Comparison of ENCODE assay signal across 16 cellular contexts in the genomic region with DNA sequence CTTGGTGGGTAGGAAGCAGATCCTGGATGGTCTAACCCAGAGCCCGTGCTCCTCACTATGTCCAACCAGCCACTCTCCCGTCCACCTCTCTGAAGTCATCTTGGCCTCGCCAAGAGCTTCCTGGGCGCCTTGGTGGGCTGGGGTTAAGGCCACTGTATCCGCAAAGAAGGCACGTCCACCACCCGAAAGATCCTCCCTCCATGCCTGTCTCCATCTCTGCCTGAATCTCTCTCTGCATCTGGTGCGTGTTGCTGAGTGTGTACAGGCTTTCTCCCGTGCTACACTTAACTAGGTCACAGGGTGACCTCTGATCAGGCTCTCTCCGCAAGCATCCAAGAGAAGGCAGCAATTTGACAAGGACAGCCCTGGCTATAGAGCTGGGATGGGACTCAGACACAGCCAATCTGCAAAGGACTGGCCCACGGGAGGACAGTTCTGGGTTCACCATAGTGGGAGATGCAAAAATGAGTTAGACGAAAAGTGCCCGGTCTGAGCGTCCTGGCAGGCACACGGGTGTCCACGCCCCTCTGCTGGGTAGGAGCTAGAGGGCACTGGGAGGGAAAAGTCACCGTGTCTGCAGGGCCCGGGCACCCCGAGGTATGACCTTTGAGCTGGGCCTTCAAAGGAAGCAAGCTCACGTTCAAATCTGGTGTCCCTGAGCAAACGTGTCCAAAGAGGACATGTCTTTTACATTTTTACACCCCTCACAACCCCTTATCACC. TPM values are rescaled to one million over a fixed set of nuclear protein-coding genes. Genes with fewer than 3 reads are reported as not detected.
DNase-seq lines count a peak whose midpoint lies in the region; ATAC-seq and TF ChIP-seq lines count a peak whose summit lies in the region.
"Had no signal": no experiment of that assay in that cellular context is flagged by ENCODE, and none has a peak within 500 bp of the region (broad histone marks: within the 10 kb centered on the region; RNA-seq: fewer than 3 reads in every experiment).

No MANE protein-coding gene starts in this region.

- no peaks in the 10 kb centered on the region for H3K36me3 ChIP-seq in BLaER1 treated with 17β-estradiol and CSF1 and Interleukin-3, amounts not matched to agents 10 nM and 100 nM
- H3K36me3 ChIP-seq in HEK293 (ENCODE audit: control insufficient read depth in 2 of 2, insufficient read depth in 1 of 2, low read length in 2 of 2) (no peaks in the 10 kb centered on the region), testis (ENCODE audit: low read depth, missing control alignments) (no peaks in the 10 kb centered on the region)
- H3K36me3 ChIP-seq: HAP-1 had no signal

- H3K4me2 ChIP-seq in BLaER1 treated with 17β-estradiol and CSF1 and Interleukin-3, amounts not matched to agents 10 nM and 100 nM, result peak overlapping the region in 5 of 11 experiments; percentile 3 to 89 (median 46); a peak in 8 of 22 replicates

- TF ChIP-seq POLR2A in testis (IDR thresholded peaks at IDR 0.05), result no peak

- no peaks in the 10 kb centered on the region for H4K20me1 ChIP-seq in BLaER1 treated with 17β-estradiol and CSF1 and Interleukin-3, amounts not matched to agents 10 nM and 100 nM

- H3K27me3 Mint-ChIP-seq in endothelial cell (ENCODE audit: unreplicated experiment) (peaks cover 3% of the 10 kb centered on the region), nephron (ENCODE audit: low read depth) (no peaks in the 10 kb centered on the region)
- H3K27me3 Mint-ChIP-seq in activated T-cell treated with anti-CD3 and anti-CD28 coated beads, Interleukin-2, amount 50 U/mL, for 72 hours (ENCODE audit: low read depth), result no peaks in the 10 kb centered on the region

- 78% methylated on average over 21 of the region's 21 CpGs for WGBS in testis, 2 donors

- no peak overlapping the region for H3K9ac ChIP-seq in BLaER1 treated with 17β-estradiol and CSF1 and Interleukin-3, amounts not matched to agents 10 nM and 100 nM

- POLR2A ChIA-PET in HEK293 (lab: Yijun Ruan, JAX), result interaction anchor here (0.7 to 1.8 kb wide), 2 partner anchors 9 to 56 kb away, joined by 3 to 5 read pairs; a partner anchor contains a TSS

- no peak overlapping the region for H3K4me3 ChIP-seq in BLaER1 treated with 17β-estradiol and CSF1 and Interleukin-3, amounts not matched to agents 10 nM and 100 nM
- H3K4me3 ChIP-seq in HEK293 (ENCODE audit: low read depth, low read length) (no peak overlapping the region), testis (no peak overlapping the region)
- H3K4me3 ChIP-seq: HAP-1, SK-N-MC had no signal

- H3K36me3 Mint-ChIP-seq in endothelial cell (ENCODE audit: low read depth, unreplicated experiment) (no peaks in the 10 kb centered on the region), nephron (ENCODE audit: low read depth) (no peaks in the 10 kb centered on the region)
- no peaks in the 10 kb centered on the region for H3K36me3 Mint-ChIP-seq in activated T-cell treated with anti-CD3 and anti-CD28 coated beads, Interleukin-2, amount 50 U/mL, for 72 hours (ENCODE audit: insufficient read depth in 2 of 2)
- H3K36me3 Mint-ChIP-seq: CD8-positive, alpha-beta T cell had no signal

- H3K4me1 ChIP-seq in BLaER1 treated with 17β-estradiol and CSF1 and Interleukin-3, amounts not matched to agents 10 nM and 100 nM, result peaks cover 32 to 79% (median 67%) of the 10 kb centered on the region in 10 experiments
- H3K4me1 ChIP-seq in HEK293 (ENCODE audit: control insufficient read depth, insufficient read depth, low read length) (no peaks in the 10 kb centered on the region), testis (no peaks in the 10 kb centered on the region)
- H3K4me1 ChIP-seq: HAP-1 had no signal

- no peaks in the 10 kb centered on the region for H3K27me3 ChIP-seq in BLaER1 treated with 17β-estradiol and CSF1 and Interleukin-3, amounts not matched to agents 10 nM and 100 nM
- H3K27me3 ChIP-seq in testis, result no peaks in the 10 kb centered on the region

- no peak for ATAC-seq in activated T-cell treated with anti-CD3 and anti-CD28 coated beads, Interleukin-2, amount 50 U/mL, for 72 hours (replicated peaks in 1 of 2)
- ATAC-seq: CD8-positive, alpha-beta T cell had no signal

- no peaks in the 10 kb centered on the region for H3K9me3 ChIP-seq in BLaER1 treated with 17β-estradiol and CSF1 and Interleukin-3, amounts not matched to agents 10 nM and 100 nM (replicated peaks in 1 of 11)
- H3K9me3 ChIP-seq in HEK293 (ENCODE audit: control insufficient read depth, insufficient read depth, low read depth, low read length) (no peaks in the 10 kb centered on the region), testis (no peaks in the 10 kb centered on the region)
- H3K9me3 ChIP-seq: HAP-1 had no signal

- peak overlapping the region in 6 of 11 experiments; percentile 3 to 65 (median 45); a peak in 7 of 22 replicates for H3K27ac ChIP-seq in BLaER1 treated with 17β-estradiol and CSF1 and Interleukin-3, amounts not matched to agents 10 nM and 100 nM
- H3K27ac ChIP-seq in HEK293 (ENCODE audit: extremely low read depth, low read depth, low read length) (no peak overlapping the region), testis (no peak overlapping the region)
- H3K27ac ChIP-seq: SK-N-MC had no signal

- H3K4me3 Mint-ChIP-seq in endothelial cell (ENCODE audit: unreplicated experiment) (no peak overlapping the region), nephron (no peak overlapping the region)
- H3K4me3 Mint-ChIP-seq in activated T-cell treated with anti-CD3 and anti-CD28 coated beads, Interleukin-2, amount 50 U/mL, for 72 hours, result no peak overlapping the region
- H3K4me3 Mint-ChIP-seq: CD8-positive, alpha-beta T cell had no signal

- intact Hi-C loops in testis (cut with DNase I; ENCODE audit: low total_unique reads), result no loop called here

- H3K4me1 Mint-ChIP-seq in endothelial cell (ENCODE audit: unreplicated experiment) (peaks cover 11% of the 10 kb centered on the region), nephron (peaks cover 11% of the 10 kb centered on the region)
- no peaks in the 10 kb centered on the region for H3K4me1 Mint-ChIP-seq in activated T-cell treated with anti-CD3 and anti-CD28 coated beads, Interleukin-2, amount 50 U/mL, for 72 hours (ENCODE audit: low read depth)

- no peak for DNase-seq in endothelial cell (ENCODE audit: low spot score)
- DNase-seq in activated T-cell treated with anti-CD3 and anti-CD28 coated beads, Interleukin-2, amount 50 U/mL, for 72 hours, result no peak
- no peak for DNase-seq in NCI-H2107 treated with DMSO at 0.1 percent for 48 hours (lab: John Stamatoyannopoulos, UW; ENCODE audit: unreplicated experiment)
- DNase-seq in testis, result no peak
- DNase-seq: AML-193; CD8-positive, alpha-beta T cell; MV-4-11; NCI-H1417 treated with DMSO at 0.1 percent for 48 hours; NCI-H2029 treated with DMSO at 0.1 percent for 48 hours; NCI-H526; OCI-M1 had no signal

- no peak for TF ChIP-seq CTCF in HEK293 (tag by site-specific recombination; IDR thresholded peaks at IDR 0.05)
- TF ChIP-seq CTCF in endothelial cell (IDR thresholded peaks at IDR 0.05; ENCODE audit: unreplicated experiment), result no peak
- TF ChIP-seq CTCF in nephron (IDR thresholded peaks at IDR 0.05; ENCODE audit: unreplicated experiment in 3 of 3), result no peak
- no peak for TF ChIP-seq CTCF in testis (IDR thresholded peaks at IDR 0.05)

- H3K9me3 Mint-ChIP-seq in endothelial cell (ENCODE audit: unreplicated experiment) (no peaks in the 10 kb centered on the region), nephron (no peaks in the 10 kb centered on the region)
- H3K9me3 Mint-ChIP-seq in activated T-cell treated with anti-CD3 and anti-CD28 coated beads, Interleukin-2, amount 50 U/mL, for 72 hours, result no peaks in the 10 kb centered on the region
- H3K9me3 Mint-ChIP-seq: CD8-positive, alpha-beta T cell had no signal

- CTCF ChIA-PET in HEK293 (lab: Yijun Ruan, JAX), result interaction anchor here (0.7 to 1.1 kb wide), 3 partner anchors 12 to 237 kb away, joined by 3 to 5 read pairs (median 4); no protein-coding TSS in a partner anchor

- H3K27ac Mint-ChIP-seq in endothelial cell (ENCODE audit: unreplicated experiment), result peak overlapping the region; percentile 67
- peak overlapping the region in 2 of 3 experiments; percentile 67 to 76 for H3K27ac Mint-ChIP-seq in nephron
- H3K27ac Mint-ChIP-seq in activated T-cell treated with anti-CD3 and anti-CD28 coated beads, Interleukin-2, amount 50 U/mL, for 72 hours, result no peak overlapping the region
- H3K27ac Mint-ChIP-seq: CD8-positive, alpha-beta T cell had no signal

RNA-seq across cellular contexts. Expression of a gene that starts 9.4 kb away (rescaled TPM):
- total RNA-seq in endothelial cell (ENCODE audit: unreplicated experiment) (38.8 TPM), testis (10 to 100 TPM; 10.8 to 15.2 TPM)
- 10 to 100 TPM; 62.9 to 95.3 TPM for total RNA-seq in activated T-cell treated with anti-CD3 and anti-CD28 coated beads, Interleukin-2, amount 50 U/mL, for 72 hours
- 29.2 TPM for polyA plus RNA-seq in testis (ENCODE audit: insufficient read depth, low read depth, low replicate concordance)

RNA-seq across cellular contexts. Expression of a gene that starts 25.6 kb away (rescaled TPM):
- total RNA-seq in endothelial cell (ENCODE audit: unreplicated experiment) (110 TPM), testis (10 to 100 TPM; 16.5 to 19.8 TPM)
- 1 to 10 TPM; 2.4 to 3.2 TPM for total RNA-seq in activated T-cell treated with anti-CD3 and anti-CD28 coated beads, Interleukin-2, amount 50 U/mL, for 72 hours
- 8.5 TPM for polyA plus RNA-seq in testis (ENCODE audit: insufficient read depth, low read depth, low replicate concordance)

RNA-seq across cellular contexts. Expression of a gene that starts 53.8 kb away (rescaled TPM):
- total RNA-seq in endothelial cell (ENCODE audit: unreplicated experiment), result 0.64 TPM
- 1 to 10 TPM; 3.7 to 7.6 TPM for total RNA-seq in activated T-cell treated with anti-CD3 and anti-CD28 coated beads, Interleukin-2, amount 50 U/mL, for 72 hours
- total RNA-seq in testis, result 1 to 10 TPM; 2.4 to 4.3 TPM
- 5.1 TPM for polyA plus RNA-seq in testis (ENCODE audit: insufficient read depth, low read depth, low replicate concordance)

Comparison
In these comparisons a context has a peak if more than half of its experiments do, and no peak if none do; other contexts are left out.
1. H3K27ac ChIP-seq: peak in BLaER1 treated with 17β-estradiol and CSF1 and Interleukin-3, amounts not matched to agents 10 nM and 100 nM (6 of 11); none in HEK293 (single experiment) and testis (0 of 2).
2. RNA of a gene that starts 25.6 kb away (total RNA-seq): 110 TPM in endothelial cell (single experiment) and 16.5 to 19.8 TPM in testis; 2.4 to 3.2 TPM in activated T-cell treated with anti-CD3 and anti-CD28 coated beads, Interleukin-2, amount 50 U/mL, for 72 hours; every median in the first group is over 4 times any median in the second.